10 cellular contexts compared by ENCODE assay signal in the genomic region with DNA sequence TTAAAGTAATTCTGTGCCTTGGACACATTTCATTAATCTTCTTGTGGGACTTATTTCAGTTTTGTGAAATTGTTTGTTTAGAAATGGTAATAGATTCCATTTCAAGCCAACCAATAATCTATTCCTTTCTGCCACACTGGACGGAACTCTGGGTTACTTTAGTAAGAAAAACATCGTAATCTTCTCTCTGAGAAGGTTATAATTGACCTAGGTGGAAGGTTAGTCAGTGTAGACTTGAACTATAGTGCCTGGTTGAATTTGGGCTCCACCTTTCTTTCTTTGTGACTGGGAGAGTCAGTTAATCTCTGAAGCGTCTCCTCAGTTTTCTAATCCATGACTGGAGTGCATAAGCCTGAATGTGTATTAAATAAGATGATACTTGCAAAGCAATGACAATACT.
DNase-seq lines count a peak whose midpoint lies in the region; ATAC-seq and TF ChIP-seq lines count a peak whose summit lies in the region.
"Had no signal": no experiment of that assay in that cellular context is flagged by ENCODE, and none has a peak within 500 bp of the region (broad histone marks: within the 10 kb centered on the region; RNA-seq: fewer than 3 reads in every experiment).

No MANE protein-coding gene starts in this region.

- H3K36me3 Mint-ChIP-seq in activated naive CD8-positive, alpha-beta T cell treated with anti-CD3 and anti-CD28 coated beads, Interleukin-2, amount 50 U/mL, for 24 hours (ENCODE audit: low read depth): no peaks in the 10 kb centered on the region
- H3K36me3 Mint-ChIP-seq: T-cell had no signal

- no peaks in the 10 kb centered on the region for H3K9me3 Mint-ChIP-seq in activated naive CD8-positive, alpha-beta T cell treated with anti-CD3 and anti-CD28 coated beads, Interleukin-2, amount 50 U/mL, for 24 hours
- H3K9me3 Mint-ChIP-seq: central memory CD8-positive, alpha-beta T cell; T-cell had no signal

- TF ChIP-seq CTCF in GM10248 (IDR thresholded peaks at IDR 0.05; ENCODE audit: control extremely low read depth, extremely low read depth, low read depth, missing control alignments): no peak

- ATAC-seq in GM18867 (IDR thresholded peaks at IDR 0.05; ENCODE audit: unreplicated experiment): peak; percentile 25
- peak; percentile 15 for ATAC-seq in GM21447 (IDR thresholded peaks at IDR 0.05; ENCODE audit: unreplicated experiment)
- peak; percentile 13 for ATAC-seq in HG03095 (IDR thresholded peaks at IDR 0.05; ENCODE audit: unreplicated experiment)
- ATAC-seq in activated naive CD8-positive, alpha-beta T cell treated with anti-CD3 and anti-CD28 coated beads, Interleukin-2, amount 50 U/mL, for 24 hours: peak; percentile 76
- ATAC-seq: T-cell had no signal

- CTCF ChIA-PET in GM10248 (lab: Yijun Ruan, JAX): no interaction called here

- POLR2A ChIA-PET in GM10248 (lab: Yijun Ruan, JAX): no interaction called here

- no peak for DNase-seq in activated naive CD8-positive, alpha-beta T cell treated with anti-CD3 and anti-CD28 coated beads, Interleukin-2, amount 50 U/mL, for 24 hours
- DNase-seq in GM10248 (ENCODE audit: extremely low spot score) (no peak), DMS153 (lab: John Stamatoyannopoulos, UW) (no peak)
- DNase-seq in stimulated activated CD4-positive, alpha-beta T cell treated with anti-CD3 and anti-CD28 coated beads, Interleukin-1b, Interleukin-23, amount 100 ng/mL, for 48 hours: no peak
- no peak for DNase-seq in activated CD8-positive, alpha-beta memory T cell treated with anti-CD3 and anti-CD28 coated beads, Interleukin-2, amount 50 U/mL, for 4 hours

- peaks cover 11% of the 10 kb centered on the region for H3K27me3 Mint-ChIP-seq in activated naive CD8-positive, alpha-beta T cell treated with anti-CD3 and anti-CD28 coated beads, Interleukin-2, amount 50 U/mL, for 24 hours

- H3K4me1 Mint-ChIP-seq in activated naive CD8-positive, alpha-beta T cell treated with anti-CD3 and anti-CD28 coated beads, Interleukin-2, amount 50 U/mL, for 24 hours: peaks cover 28% of the 10 kb centered on the region
- H3K4me1 Mint-ChIP-seq: central memory CD8-positive, alpha-beta T cell had no signal

- H3K4me3 Mint-ChIP-seq in activated naive CD8-positive, alpha-beta T cell treated with anti-CD3 and anti-CD28 coated beads, Interleukin-2, amount 50 U/mL, for 24 hours: no peak overlapping the region
- H3K4me3 Mint-ChIP-seq: central memory CD8-positive, alpha-beta T cell; T-cell had no signal

- peak overlapping the region; percentile 77 for H3K27ac Mint-ChIP-seq in activated naive CD8-positive, alpha-beta T cell treated with anti-CD3 and anti-CD28 coated beads, Interleukin-2, amount 50 U/mL, for 24 hours
- H3K27ac Mint-ChIP-seq: T-cell had no signal

Comparison
In these comparisons a context has a peak if more than half of its experiments do, and no peak if none do; other contexts are left out.
1. ATAC-seq: peak in every context shown above with its lines; median percentile 76 in activated naive CD8-positive, alpha-beta T cell treated with anti-CD3 and anti-CD28 coated beads, Interleukin-2, amount 50 U/mL, for 24 hours; 25 in GM18867; 15 in GM21447; 13 in HG03095.